In the genomic region with DNA sequence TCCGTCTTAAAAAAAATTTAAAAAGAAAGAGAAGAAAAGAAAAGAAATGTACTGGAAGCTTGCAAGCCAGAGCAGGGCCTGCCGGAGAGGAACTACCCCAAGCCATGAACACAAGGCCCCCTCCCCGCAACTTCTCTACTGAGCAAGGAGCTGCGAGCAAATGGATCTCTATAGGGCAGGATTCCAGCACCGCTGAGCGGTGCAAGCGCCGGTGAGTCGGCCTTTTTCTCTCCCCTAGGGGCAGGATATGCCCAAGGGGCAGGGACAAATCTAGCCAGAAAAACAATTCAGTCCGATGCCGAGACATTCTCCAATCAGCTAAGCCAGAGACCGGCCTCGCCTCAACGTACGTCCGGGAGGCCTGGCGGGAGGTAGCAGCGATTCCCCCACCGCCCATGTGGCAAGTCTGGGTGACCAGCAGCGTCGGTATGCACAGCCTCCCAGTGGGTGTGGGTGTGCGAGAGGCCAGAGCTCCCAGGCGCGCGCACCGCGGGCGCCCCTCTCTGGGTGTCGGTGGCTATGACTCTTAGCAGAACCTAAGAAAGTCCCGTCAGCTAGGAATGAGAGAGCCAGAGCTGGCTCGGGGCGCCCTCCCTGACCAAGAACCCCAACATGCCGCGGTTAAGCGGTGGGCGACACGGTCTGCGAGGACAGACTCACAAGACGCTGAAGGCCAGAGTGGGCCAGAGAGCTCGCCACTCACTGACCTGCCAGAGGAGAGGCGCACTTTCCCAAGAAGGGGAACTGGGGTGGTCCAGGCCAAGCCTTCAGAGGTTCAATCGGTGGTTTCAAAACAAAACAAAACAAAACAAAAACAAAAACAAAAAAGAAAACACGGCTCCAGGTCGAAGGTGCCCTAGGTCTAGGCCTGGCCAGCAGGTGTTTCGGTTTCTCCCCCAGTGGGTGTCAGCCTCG, we compare ENCODE assay signal across 8 cellular contexts. TPM values are rescaled to one million over a fixed set of nuclear protein-coding genes. Genes with fewer than 3 reads are reported as not detected.
DNase-seq lines count a peak whose midpoint lies in the region; ATAC-seq and TF ChIP-seq lines count a peak whose summit lies in the region.

No MANE protein-coding gene starts in this region.

- TF ChIP-seq POLR2A in suprapubic skin (IDR thresholded peaks at IDR 0.05), result no peak

- peaks cover 68% of the 10 kb centered on the region for H3K27me3 ChIP-seq in suprapubic skin

- peak; percentile 83 for TF ChIP-seq CTCF in GM12873 (IDR thresholded peaks at IDR 0.05; ENCODE audit: insufficient read depth, low read depth, low read length, missing control alignments)
- peak; percentile 51 for TF ChIP-seq CTCF in epithelial cell of esophagus (IDR thresholded peaks at IDR 0.05; ENCODE audit: insufficient read depth, low read depth, low read length, missing control alignments)
- TF ChIP-seq CTCF in suprapubic skin (IDR thresholded peaks at IDR 0.05), result peak in 1 of 2 donors; percentile 75

- ATAC-seq in HG03521 (IDR thresholded peaks at IDR 0.05; ENCODE audit: unreplicated experiment), result peak; percentile 61

- H3K4me1 ChIP-seq in mesodermal cell (ENCODE audit: control insufficient read depth, insufficient read depth, low read length, poor library complexity, severe bottlenecking) (peaks cover 16% of the 10 kb centered on the region), suprapubic skin (peaks cover 44% of the 10 kb centered on the region)

- H3K27ac ChIP-seq in mesodermal cell (ENCODE audit: low read depth, low read length, severe bottlenecking) (no peak overlapping the region), suprapubic skin (no peak overlapping the region)

- 1 to 2% methylated on average over 34 to 42 of the region's 46 CpGs for WGBS in mesodermal cell (ENCODE audit: insufficient coverage in 2 of 2), 2 experiments
- 5% methylated on average over 36 of the region's 46 CpGs for WGBS in suprapubic skin

- peak; percentile 95 for DNase-seq in AG08395 (ENCODE audit: low spot score)
- peak; percentile 73 for DNase-seq in SW480 (ENCODE audit: low spot score)
- peak; percentile 70 for DNase-seq in epithelial cell of esophagus (ENCODE audit: low read depth)
- DNase-seq in suprapubic skin (ENCODE audit: low spot score in 2 of 2), result no peak
- no peak for DNase-seq in NCI-H146 treated with DMSO at 0.1 percent for 48 hours (lab: John Stamatoyannopoulos, UW; ENCODE audit: unreplicated experiment)

- H3K9me3 ChIP-seq in mesodermal cell (ENCODE audit: control insufficient read depth, low read length), result no peaks in the 10 kb centered on the region
- no peaks in the 10 kb centered on the region for H3K9me3 ChIP-seq in suprapubic skin

- H3K4me3 ChIP-seq in epithelial cell of esophagus (ENCODE audit: low read length), result peak overlapping the region; percentile 14
- peak overlapping the region; percentile 52 for H3K4me3 ChIP-seq in mesodermal cell (ENCODE audit: extremely low read depth, insufficient read depth, low read length, poor library complexity, severe bottlenecking)
- H3K4me3 ChIP-seq in suprapubic skin, result peak overlapping the region; percentile 53

- H3K36me3 ChIP-seq in mesodermal cell (ENCODE audit: control insufficient read depth, insufficient read depth, low read length) (peaks cover 5% of the 10 kb centered on the region), suprapubic skin (no peaks in the 10 kb centered on the region)

- TF ChIP-seq EP300 in suprapubic skin (IDR thresholded peaks at IDR 0.05), result no peak

RNA-seq across cellular contexts. Expression of gene CSMD2, which starts 1.9 kb away (rescaled TPM):
- polyA plus RNA-seq in mesodermal cell (2013, experiment 1 of 2), result 3.0 TPM
- 2.4 TPM for polyA plus RNA-seq in mesodermal cell (2013, experiment 2 of 2)
- under 1 TPM; 0.08 to 0.55 (median 0.13) TPM for total RNA-seq in suprapubic skin

RNA-seq across cellular contexts. Expression of gene C1orf94, which starts 13.6 kb away (rescaled TPM):
- polyA plus RNA-seq in mesodermal cell (2013, experiment 1 of 2), result 0.55 TPM
- 0.30 TPM for polyA plus RNA-seq in mesodermal cell (2013, experiment 2 of 2)
- not detected for total RNA-seq in suprapubic skin

Comparison
In these comparisons a context has a peak if more than half of its experiments do, and no peak if none do; other contexts are left out.
1. DNase-seq: peak in AG08395 (single experiment), SW480 (single experiment) and epithelial cell of esophagus (single experiment); none in suprapubic skin (0 of 2) and NCI-H146 treated with DMSO at 0.1 percent for 48 hours (single experiment).
2. Peak in every context shown above with its lines, with median percentiles within 50 percentile points of each other: H3K4me3 ChIP-seq.